16 cellular contexts compared by ENCODE assay signal in genomic region chr3:150346956-150347863, GRCh38.
DNase-seq lines count a peak whose midpoint lies in the region; ATAC-seq and TF ChIP-seq lines count a peak whose summit lies in the region.
"Had no signal": no experiment of that assay in that cellular context is flagged by ENCODE, and none has a peak within 500 bp of the region (broad histone marks: within the 10 kb centered on the region; RNA-seq: fewer than 3 reads in every experiment).

No MANE protein-coding gene starts in this region.

- no peaks in the 10 kb centered on the region for H3K27me3 ChIP-seq in ascending aorta
- H3K27me3 ChIP-seq in skeletal muscle satellite cell (ENCODE audit: control insufficient read depth, insufficient read depth, low read length): no peaks in the 10 kb centered on the region
- no peaks in the 10 kb centered on the region for H3K27me3 ChIP-seq in CD8-positive, alpha-beta T cell (ENCODE audit: insufficient read depth, low read length)
- H3K27me3 ChIP-seq in Karpas-422 (ENCODE audit: low read length): no peaks in the 10 kb centered on the region
- H3K27me3 ChIP-seq: spleen had no signal

- CTCF ChIA-PET in CD8-positive, alpha-beta T cell (lab: Charles Lee): no interaction called here

- POLR2A ChIA-PET in CD8-positive, alpha-beta T cell (lab: Charles Lee): no interaction called here

- H3K36me3 ChIP-seq in ascending aorta (no peaks in the 10 kb centered on the region), skeletal muscle satellite cell (ENCODE audit: insufficient read depth, low read length) (no peaks in the 10 kb centered on the region), Karpas-422 (ENCODE audit: insufficient read depth, low read length) (no peaks in the 10 kb centered on the region)
- H3K36me3 ChIP-seq in CD8-positive, alpha-beta T cell (ENCODE audit: insufficient read depth, low read length): no peaks in the 10 kb centered on the region
- H3K36me3 ChIP-seq: spleen had no signal

- DNase-seq in ELF-1 (ENCODE audit: low read depth, low spot score) (peak; percentile 66), ascending aorta (ENCODE audit: low spot score in 2 of 2) (no peak), fibroblast of the aortic adventitia (ENCODE audit: low read depth) (peak; percentile 49), SHP77 (lab: John Stamatoyannopoulos, UW) (no peak), Karpas-422 (no peak)
- no peak for DNase-seq in CD8-positive, alpha-beta T cell
- DNase-seq: activated CD4-positive, CD25-positive, alpha-beta regulatory T cell; activated T-cell treated with anti-CD3 and anti-CD28 coated beads, Interleukin-2, amount 50 U/mL, for 1 hour; CD4-positive, CD25-positive, alpha-beta regulatory T cell; natural killer cell; NCI-H1048; NCI-H524 treated with DMSO at 0.1 percent for 48 hours; SHP77 treated with DMSO at 0.1 percent for 48 hours; spleen had no signal

- H2AFZ ChIP-seq in Karpas-422 (ENCODE audit: low read length): no peak overlapping the region

- H3K27me3 Mint-ChIP-seq in CD8-positive, alpha-beta T cell (ENCODE audit: low read depth): peaks cover 9% of the 10 kb centered on the region

- no peaks in the 10 kb centered on the region for H4K20me1 ChIP-seq in Karpas-422 (ENCODE audit: insufficient read depth, low read depth, low read length)

- H3K9ac ChIP-seq in skeletal muscle satellite cell (ENCODE audit: low read depth, low read length) (peak overlapping the region; percentile 40), Karpas-422 (ENCODE audit: low read length) (no peak overlapping the region)

- no peak for ATAC-seq in CD8-positive, alpha-beta T cell
- no peak for ATAC-seq in HG02885 (IDR thresholded peaks at IDR 0.05; ENCODE audit: poor library complexity, unreplicated experiment)
- ATAC-seq: natural killer cell had no signal

- TF ChIP-seq CTCF in ascending aorta (IDR thresholded peaks at IDR 0.05) (no peak), fibroblast of the aortic adventitia (IDR thresholded peaks at IDR 0.05; ENCODE audit: insufficient read depth, low read length) (no peak)
- no peak for TF ChIP-seq CTCF in CD8-positive, alpha-beta T cell (IDR thresholded peaks at IDR 0.05)

- H3K36me3 Mint-ChIP-seq in CD8-positive, alpha-beta T cell: no peaks in the 10 kb centered on the region
- H3K36me3 Mint-ChIP-seq: CD4-positive, CD25-positive, alpha-beta regulatory T cell; natural killer cell had no signal

- H3K4me1 ChIP-seq in ascending aorta (peaks cover 0 to 22% of the 10 kb centered on the region in 2 donors), skeletal muscle satellite cell (ENCODE audit: control insufficient read depth, insufficient read depth, low read length) (peaks cover 53% of the 10 kb centered on the region), Karpas-422 (ENCODE audit: low read length) (no peaks in the 10 kb centered on the region)
- no peaks in the 10 kb centered on the region for H3K4me1 ChIP-seq in CD8-positive, alpha-beta T cell (ENCODE audit: insufficient read depth, low read length)
- H3K4me1 ChIP-seq: spleen had no signal

- H3K9me3 ChIP-seq in ascending aorta: no peaks in the 10 kb centered on the region
- no peaks in the 10 kb centered on the region for H3K9me3 ChIP-seq in skeletal muscle satellite cell (replicated peaks; ENCODE audit: low read length)
- no peaks in the 10 kb centered on the region for H3K9me3 ChIP-seq in CD8-positive, alpha-beta T cell (ENCODE audit: low read length)
- no peaks in the 10 kb centered on the region for H3K9me3 ChIP-seq in Karpas-422 (ENCODE audit: low read length)
- H3K9me3 ChIP-seq: spleen had no signal

- no peaks in the 10 kb centered on the region for H3K9me2 ChIP-seq in Karpas-422 (replicated peaks; ENCODE audit: insufficient read depth, low read length)

- H3K4me2 ChIP-seq in skeletal muscle satellite cell (ENCODE audit: low read length) (peak overlapping the region; percentile 65), Karpas-422 (ENCODE audit: low read depth, low read length, poor library complexity, severe bottlenecking) (no peak overlapping the region)

- H3K27ac ChIP-seq in ascending aorta (peak overlapping the region; percentile 15 to 55), Karpas-422 (ENCODE audit: low read length) (no peak overlapping the region)
- no peak overlapping the region for H3K27ac ChIP-seq in CD8-positive, alpha-beta T cell (ENCODE audit: low read depth, low read length)
- H3K27ac ChIP-seq: spleen had no signal

- H3K4me1 Mint-ChIP-seq in CD8-positive, alpha-beta T cell (ENCODE audit: low read depth): no peaks in the 10 kb centered on the region
- H3K4me1 Mint-ChIP-seq: CD4-positive, CD25-positive, alpha-beta regulatory T cell; natural killer cell had no signal

- no peak overlapping the region for H3K4me3 Mint-ChIP-seq in CD8-positive, alpha-beta T cell
- H3K4me3 Mint-ChIP-seq: CD4-positive, CD25-positive, alpha-beta regulatory T cell; natural killer cell had no signal

- H3K9me3 Mint-ChIP-seq in CD8-positive, alpha-beta T cell: no peaks in the 10 kb centered on the region
- H3K9me3 Mint-ChIP-seq: CD4-positive, CD25-positive, alpha-beta regulatory T cell; natural killer cell had no signal

- no peaks in the 10 kb centered on the region for H3K79me2 ChIP-seq in Karpas-422 (ENCODE audit: low read length)

- peak overlapping the region in 1 of 2 donors; percentile 25 for H3K4me3 ChIP-seq in ascending aorta
- H3K4me3 ChIP-seq in fibroblast of the aortic adventitia (ENCODE audit: low read depth, low read length): no peak overlapping the region
- peak overlapping the region; percentile 23 for H3K4me3 ChIP-seq in skeletal muscle satellite cell (ENCODE audit: low read length)
- H3K4me3 ChIP-seq in CD8-positive, alpha-beta T cell (ENCODE audit: low read depth, low read length): no peak overlapping the region
- no peak overlapping the region for H3K4me3 ChIP-seq in Karpas-422 (ENCODE audit: low read length)
- H3K4me3 ChIP-seq: spleen had no signal

- intact Hi-C loops in ascending aorta (cut with DNase I): loop anchor here (2.0 to 5.0 kb wide), 4 partner anchors 62 to 130 kb away; partner anchors contain the start of gene TSC22D2
- intact Hi-C loops in CD8-positive, alpha-beta T cell (cut with DNase I, micrococcal nuclease): no loop called here

- H3K27ac Mint-ChIP-seq in CD8-positive, alpha-beta T cell: no peak overlapping the region
- H3K27ac Mint-ChIP-seq: CD4-positive, CD25-positive, alpha-beta regulatory T cell; natural killer cell had no signal

Comparison
In these comparisons a context has a peak if more than half of its experiments do, and no peak if none do; other contexts are left out.
1. DNase-seq: peak in ELF-1 (single experiment) and fibroblast of the aortic adventitia (single experiment); none in ascending aorta (0 of 2), SHP77 (0 of 2), CD8-positive, alpha-beta T cell (0 of 7) and Karpas-422 (single experiment).
2. H3K27ac ChIP-seq: peak in ascending aorta (2 of 2); none in CD8-positive, alpha-beta T cell (single experiment) and Karpas-422 (single experiment).